ENCODE assay signal across 8 cellular contexts in genomic region chr10:48139953-48140850, GRCh38.
A peak's percentile ranks its signal among the peaks of the same experiment; 100 is the strongest.
DNase-seq lines count a peak whose midpoint lies in the region; ATAC-seq and TF ChIP-seq lines count a peak whose summit lies in the region.
"Not testable (repeated sequence)": the region's sequence is repeated elsewhere in the genome, so short reads cannot be mapped to it uniquely, and the experiment has no call there.

No MANE protein-coding gene starts in this region.

- ATAC-seq in GM18868 (IDR thresholded peaks at IDR 0.05; ENCODE audit: unreplicated experiment) (peak; percentile 68), body of pancreas (peak; percentile 93), left cardiac atrium (peak; percentile 54 to 86), mucosa of descending colon (peak; percentile 77), upper lobe of left lung (ENCODE audit: low FRiP score in 2 of 2) (peak; percentile 27 to 34)
- peak; percentile 12 for ATAC-seq in activated CD8-positive, alpha-beta memory T cell treated with anti-CD3 and anti-CD28 coated beads, Interleukin-2, amount 10 ng/mL, durations not matched to agents 7 days and 5 days

- not testable (repeated sequence) for H3K9me3 Mint-ChIP-seq in activated CD8-positive, alpha-beta memory T cell treated with anti-CD3 and anti-CD28 coated beads, Interleukin-2, amount 10 ng/mL, durations not matched to agents 7 days and 5 days (ENCODE audit: low read depth)

- CTCF ChIA-PET in activated CD8-positive, alpha-beta memory T cell treated with anti-CD3 and anti-CD28 coated beads, Interleukin-2, amount 10 ng/mL, durations not matched to agents 7 days and 5 days (lab: Charles Lee) = not testable (repeated sequence)

- H3K36me3 Mint-ChIP-seq in activated CD8-positive, alpha-beta memory T cell treated with anti-CD3 and anti-CD28 coated beads, Interleukin-2, amount 10 ng/mL, durations not matched to agents 7 days and 5 days = not testable (repeated sequence)

- not testable (repeated sequence) for H3K4me1 Mint-ChIP-seq in activated CD8-positive, alpha-beta memory T cell treated with anti-CD3 and anti-CD28 coated beads, Interleukin-2, amount 10 ng/mL, durations not matched to agents 7 days and 5 days

- H3K36me3 ChIP-seq in body of pancreas (replicated peaks in 1 of 2; ENCODE audit: insufficient read depth in 1 of 2, low read depth in 2 of 2); mucosa of descending colon (ENCODE audit: low read depth); upper lobe of left lung: not testable (repeated sequence)

- TF ChIP-seq POLR2A in body of pancreas (IDR thresholded peaks at IDR 0.05); upper lobe of left lung (IDR thresholded peaks at IDR 0.05): not testable (repeated sequence)

- not testable (repeated sequence) for TF ChIP-seq EP300 in upper lobe of left lung (IDR thresholded peaks at IDR 0.05)

- WGBS in body of pancreas, 2 donors = 40% methylated on average over 11 of the region's 53 CpGs; no CpG with 5 or more reads in 1 of the 2 donors
- 65% methylated on average over 4 of the region's 53 CpGs; no CpG with 5 or more reads in 1 of the 2 donors for WGBS in upper lobe of left lung, 2 donors

- H3K27ac ChIP-seq in body of pancreas, upper lobe of left lung: not testable (repeated sequence)

- not testable (repeated sequence) for H3K27me3 Mint-ChIP-seq in activated CD8-positive, alpha-beta memory T cell treated with anti-CD3 and anti-CD28 coated beads, Interleukin-2, amount 10 ng/mL, durations not matched to agents 7 days and 5 days

- not testable (repeated sequence) for H3K27ac Mint-ChIP-seq in activated CD8-positive, alpha-beta memory T cell treated with anti-CD3 and anti-CD28 coated beads, Interleukin-2, amount 10 ng/mL, durations not matched to agents 7 days and 5 days

- H3K4me3 ChIP-seq in body of pancreas, mucosa of descending colon, upper lobe of left lung: not testable (repeated sequence)

- peak; percentile 3 for DNase-seq in HK-2 (ENCODE audit: unreplicated experiment)
- not testable (repeated sequence) for DNase-seq in activated CD8-positive, alpha-beta memory T cell treated with anti-CD3 and anti-CD28 coated beads, Interleukin-2, amount 10 ng/mL, durations not matched to agents 7 days and 5 days; left cardiac atrium; mucosa of descending colon
- DNase-seq in body of pancreas = peak in 1 of 4 donors; percentile 2
- DNase-seq in posterior vena cava (ENCODE audit: low spot score) = peak; percentile 53
- peak in 1 of 2 donors; percentile 41 for DNase-seq in upper lobe of left lung

- not testable (repeated sequence) for TF ChIP-seq CTCF in body of pancreas (IDR thresholded peaks at IDR 0.05); mucosa of descending colon (IDR thresholded peaks at IDR 0.05); upper lobe of left lung (IDR thresholded peaks at IDR 0.05)

- not testable (repeated sequence) for H3K4me1 ChIP-seq in body of pancreas; mucosa of descending colon (ENCODE audit: low read depth); upper lobe of left lung

- not testable (repeated sequence) for H3K9me3 ChIP-seq in body of pancreas, mucosa of descending colon, upper lobe of left lung

- intact Hi-C loops in body of pancreas (cut with DNase I); left cardiac atrium (cut with DNase I); mucosa of descending colon (cut with DNase I, micrococcal nuclease); posterior vena cava (cut with DNase I): not testable (repeated sequence)

- not testable (repeated sequence) for H3K27me3 ChIP-seq in body of pancreas, upper lobe of left lung

- H3K4me3 Mint-ChIP-seq in activated CD8-positive, alpha-beta memory T cell treated with anti-CD3 and anti-CD28 coated beads, Interleukin-2, amount 10 ng/mL, durations not matched to agents 7 days and 5 days = not testable (repeated sequence)

Comparison
In these comparisons a context has a peak if more than half of its experiments do, and no peak if none do; other contexts are left out.
1. ATAC-seq: peak in every context shown above with its lines; median percentile 93 in body of pancreas; 77 in mucosa of descending colon; 70 in left cardiac atrium; 68 in GM18868; 30 in upper lobe of left lung; 12 in activated CD8-positive, alpha-beta memory T cell treated with anti-CD3 and anti-CD28 coated beads, Interleukin-2, amount 10 ng/mL, durations not matched to agents 7 days and 5 days.